8 cellular contexts compared by ENCODE assay signal in genomic region chr2:31233216-31233615, GRCh38. TPM values are rescaled to one million over a fixed set of nuclear protein-coding genes. Genes with fewer than 3 reads are reported as not detected.
DNase-seq lines count a peak whose midpoint lies in the region; TF ChIP-seq lines count a peak whose summit lies in the region.
"Had no signal": no experiment of that assay in that cellular context is flagged by ENCODE, and none has a peak within 500 bp of the region (broad histone marks: within the 10 kb centered on the region; RNA-seq: fewer than 3 reads in every experiment).

No MANE protein-coding gene starts in this region.

- DNase-seq in G401 (ENCODE audit: low spot score) (peak; percentile 29), MM.1S (no peak), nephron progenitor cell (no peak), amniotic stem cell (lab: John Stamatoyannopoulos, UW) (no peak), T1000 (lab: John Stamatoyannopoulos, UW) (no peak), cerebellar cortex (ENCODE audit: low spot score) (no peak)

- H3K9me2 ChIP-seq in MM.1S (replicated peaks; ENCODE audit: insufficient read depth, low read length) = no peaks in the 10 kb centered on the region

- H3K4me3 Mint-ChIP-seq in brain (peak overlapping the region; percentile 84 to 86 (median 85)), nephron progenitor cell (peak overlapping the region; percentile 80)

- H3K4me3 ChIP-seq in MM.1S (ENCODE audit: low read length) = peak overlapping the region; percentile 65

- H3K27ac Mint-ChIP-seq in brain (peak overlapping the region; percentile 1 to 84 (median 22)), nephron progenitor cell (no peak overlapping the region)

- no peaks in the 10 kb centered on the region for H3K9me3 Mint-ChIP-seq in brain
- no peaks in the 10 kb centered on the region for H3K9me3 Mint-ChIP-seq in nephron progenitor cell

- peak overlapping the region; percentile 96 for H2AFZ ChIP-seq in MM.1S (ENCODE audit: low read length)

- H3F3A ChIP-seq in MM.1S (ENCODE audit: insufficient read depth, low read length) = 0 out of 2 replicates have a peak, but pooled peaks cover 2% of the 10 kb centered on the region

- H3K4me2 ChIP-seq in MM.1S (ENCODE audit: low read depth, low read length) = peak overlapping the region; percentile 73

- H4K20me1 ChIP-seq in MM.1S (ENCODE audit: insufficient read depth, low read length) = no peaks in the 10 kb centered on the region

- H3K9me3 ChIP-seq in MM.1S (replicated peaks; ENCODE audit: insufficient read depth, low read length) = no peaks in the 10 kb centered on the region
- H3K9me3 ChIP-seq: gastrocnemius medialis had no signal

- peaks cover 55% of the 10 kb centered on the region for H3K4me1 Mint-ChIP-seq in brain
- H3K4me1 Mint-ChIP-seq in nephron progenitor cell = peaks cover 29% of the 10 kb centered on the region

- H3K9ac ChIP-seq in MM.1S (ENCODE audit: low read length) = peak overlapping the region; percentile 9; the same call in 1 of the 2 replicates

- no peaks in the 10 kb centered on the region for H3K27me3 ChIP-seq in MM.1S (replicated peaks; ENCODE audit: insufficient read depth, low read length)
- H3K27me3 ChIP-seq: gastrocnemius medialis had no signal

- H3K36me3 Mint-ChIP-seq in brain = no peaks in the 10 kb centered on the region
- no peaks in the 10 kb centered on the region for H3K36me3 Mint-ChIP-seq in nephron progenitor cell (ENCODE audit: low read depth)

- TF ChIP-seq CTCF in MM.1S (IDR thresholded peaks at IDR 0.05; ENCODE audit: low read length) (no peak), brain (conservative IDR thresholded peaks at IDR 0.05) (no peak), nephron progenitor cell (IDR thresholded peaks at IDR 0.05) (no peak)

- no peaks in the 10 kb centered on the region for H3K36me3 ChIP-seq in MM.1S (replicated peaks; ENCODE audit: insufficient read depth, low read length)
- H3K36me3 ChIP-seq: gastrocnemius medialis had no signal

- no peak overlapping the region for H3K27ac ChIP-seq in MM.1S (ENCODE audit: low read length)

- H3K27me3 Mint-ChIP-seq in brain (no peaks in the 10 kb centered on the region), nephron progenitor cell (ENCODE audit: low read depth, poor library complexity) (peaks cover 35% of the 10 kb centered on the region)

- H3K4me1 ChIP-seq in MM.1S (ENCODE audit: low read length) = peaks cover 29% of the 10 kb centered on the region

- in situ Hi-C loops in G401 (cut with HindIII; ENCODE audit: low sequenced_read_pairs) = no loop called here

- no peaks in the 10 kb centered on the region for H3K79me2 ChIP-seq in MM.1S (ENCODE audit: low read length)

RNA-seq across cellular contexts. Expression of gene EHD3, which starts 0.7 kb away (rescaled TPM):
- 3.5 and 4.9 TPM in 2 replicates for total RNA-seq in G401 (2014; rRNA removed; shearing (Covaris generic))
- polyA plus RNA-seq in brain (ENCODE audit: insufficient read depth, low read depth, low replicate concordance) = 14.9 TPM

RNA-seq across cellular contexts. Expression of gene CAPN14, which starts 15.9 kb away (rescaled TPM):
- total RNA-seq in G401 (2014; rRNA removed; shearing (Covaris generic)) = not detected in 2 replicates
- polyA plus RNA-seq in brain (ENCODE audit: insufficient read depth, low read depth, low replicate concordance) = not detected
- total RNA-seq: gastrocnemius medialis had no signal
